ENCODE assay signal across 7 cellular contexts in the genomic region with DNA sequence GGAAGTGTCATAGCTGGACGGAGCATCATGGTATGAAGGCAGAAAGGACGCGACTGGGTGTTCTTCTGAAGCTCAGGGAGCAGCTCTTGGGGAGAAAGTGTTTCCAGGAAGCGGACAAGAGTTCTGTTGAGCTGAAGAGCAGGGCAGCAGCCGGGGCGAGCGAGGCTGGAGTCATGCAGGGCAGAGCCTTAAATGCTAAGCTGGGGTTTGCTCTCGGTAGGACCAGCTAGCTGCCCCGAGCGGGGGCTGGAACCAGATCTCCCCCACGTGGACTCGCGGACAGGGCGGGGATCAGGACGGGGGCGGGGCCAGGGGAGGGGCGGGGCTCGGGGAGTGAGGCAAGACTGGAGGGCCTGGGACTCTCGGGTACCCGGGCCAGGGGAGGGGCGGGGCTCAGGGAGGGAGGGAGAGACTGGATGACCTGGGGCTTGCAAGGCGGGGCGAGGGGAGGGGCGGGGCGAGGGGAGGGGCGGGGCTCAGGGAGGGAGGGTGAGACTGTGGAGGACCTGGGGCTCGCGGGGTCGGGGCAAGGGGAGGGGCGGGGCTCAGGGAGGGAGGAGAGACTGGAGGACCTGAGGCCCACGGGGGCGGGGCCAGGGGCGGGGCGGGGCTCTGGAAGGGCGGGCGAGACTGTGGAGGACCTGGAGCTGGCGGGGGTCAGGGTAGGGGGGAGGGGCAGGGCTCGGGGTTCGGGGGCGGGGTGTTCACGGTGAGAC. TPM values are rescaled to one million over a fixed set of nuclear protein-coding genes. Genes with fewer than 3 reads are reported as not detected.
DNase-seq lines count a peak whose midpoint lies in the region; ATAC-seq, FAIRE-seq and TF ChIP-seq lines count a peak whose summit lies in the region.

No MANE protein-coding gene starts in this region.

- peaks cover 15% of the 10 kb centered on the region for H3K4me1 ChIP-seq in smooth muscle cell (ENCODE audit: low read depth)

- DNase-seq in GM18507 (ENCODE audit: extremely low spot score, insufficient read length, low read depth) (peak; percentile 93), NCI-H2227 treated with DMSO at 0.1 percent for 48 hours (lab: John Stamatoyannopoulos, UW) (peak; percentile 60), caudate nucleus (lab: John Stamatoyannopoulos, UW) (peak in 58 of 61 donors; percentile 21 to 93 (median 72)), inferior parietal cortex (ENCODE audit: extremely low spot score) (peak; percentile 30), smooth muscle cell (lab: John Stamatoyannopoulos, UW; ENCODE audit: unreplicated experiment) (peak; percentile 97)
- peak; percentile 76 to 94 (median 89) for DNase-seq in activated CD4-positive, CD25-positive, alpha-beta regulatory T cell (lab: John Stamatoyannopoulos, UW)

- H2AFZ ChIP-seq in smooth muscle cell (ENCODE audit: low read depth): peak overlapping the region; percentile 67

- TF ChIP-seq CTCF in smooth muscle cell (IDR thresholded peaks at IDR 0.05; ENCODE audit: borderline replicate concordance, insufficient read depth, poor library complexity, severe bottlenecking): no peak

- H3K9me3 ChIP-seq in smooth muscle cell (replicated peaks; ENCODE audit: low read depth): no peaks in the 10 kb centered on the region

- H3K27ac ChIP-seq in caudate nucleus (ENCODE audit: low read depth, low read length): no peak overlapping the region
- peak overlapping the region; percentile 69 for H3K27ac ChIP-seq in smooth muscle cell (ENCODE audit: low read depth)

- H3K9ac ChIP-seq in smooth muscle cell (ENCODE audit: low read depth): peak overlapping the region; percentile 84

- peaks cover 13% of the 10 kb centered on the region for H3F3A ChIP-seq in smooth muscle cell (ENCODE audit: low read depth)

- peak; percentile 48 for ATAC-seq in HG03045 (IDR thresholded peaks at IDR 0.05; ENCODE audit: unreplicated experiment)

- no peaks in the 10 kb centered on the region for H3K27me3 ChIP-seq in smooth muscle cell (ENCODE audit: low read depth)

- peak; percentile 62 for FAIRE-seq in GM18507 (lab: Jason Lieb, UNC)

- no peaks in the 10 kb centered on the region for H3K36me3 ChIP-seq in smooth muscle cell (ENCODE audit: low read depth)

- H3K4me3 ChIP-seq in smooth muscle cell: peak overlapping the region; percentile 89

- no peaks in the 10 kb centered on the region for H4K20me1 ChIP-seq in smooth muscle cell (ENCODE audit: low read depth)

- no peaks in the 10 kb centered on the region for H3K79me2 ChIP-seq in smooth muscle cell (ENCODE audit: low read depth)

- WGBS in smooth muscle cell (ENCODE audit: low lambda C conversion rate): 2% methylated on average over 16 of the region's 41 CpGs

- peak overlapping the region; percentile 86 for H3K4me2 ChIP-seq in smooth muscle cell

RNA-seq across cellular contexts. Expression of a gene that starts 0.5 kb away (rescaled TPM):
- total RNA-seq in smooth muscle cell: 18.3 and 26.8 TPM in 2 replicates
- polyA plus RNA-seq in smooth muscle cell: 36.7 and 43.5 TPM in 2 replicates

Comparison
In these comparisons a context has a peak if more than half of its experiments do, and no peak if none do; other contexts are left out.
1. DNase-seq: peak in every context shown above with its lines; median percentile 97 in smooth muscle cell; 93 in GM18507; 89 in activated CD4-positive, CD25-positive, alpha-beta regulatory T cell; 72 in caudate nucleus; 60 in NCI-H2227 treated with DMSO at 0.1 percent for 48 hours; 30 in inferior parietal cortex.